19 cellular contexts compared by ENCODE assay signal in the genomic region with DNA sequence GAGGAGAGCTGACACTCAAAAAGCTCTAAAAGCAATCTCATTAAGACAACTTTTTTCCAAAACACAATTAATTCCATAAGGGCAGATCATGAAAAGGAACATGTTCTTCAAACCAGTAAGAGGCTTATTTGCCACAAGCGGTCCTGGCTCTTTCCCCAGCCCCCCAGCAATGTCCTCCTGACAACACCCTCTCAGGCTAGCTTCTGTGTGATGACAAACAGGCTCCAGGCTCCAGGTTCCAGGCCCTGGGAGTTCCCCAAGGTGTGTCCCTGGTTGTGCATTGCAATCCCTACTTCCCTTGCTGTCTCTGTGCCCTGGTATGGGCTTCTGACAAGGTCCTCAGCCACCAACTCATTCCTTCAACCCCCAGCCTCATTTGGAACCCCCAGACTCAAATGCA. TPM values are rescaled to one million over a fixed set of nuclear protein-coding genes. Genes with fewer than 3 reads are reported as not detected.
A peak's percentile ranks its signal among the peaks of the same experiment; 100 is the strongest.
DNase-seq lines count a peak whose midpoint lies in the region; ATAC-seq and TF ChIP-seq lines count a peak whose summit lies in the region.
"Had no signal": no experiment of that assay in that cellular context is flagged by ENCODE, and none has a peak within 500 bp of the region (broad histone marks: within the 10 kb centered on the region; RNA-seq: fewer than 3 reads in every experiment).

No MANE protein-coding gene starts in this region.

- peaks cover 1% of the 10 kb centered on the region for H3K9me3 Mint-ChIP-seq in activated naive CD8-positive, alpha-beta T cell treated with anti-CD3 and anti-CD28 coated beads, Interleukin-2, amount 10 ng/mL, durations not matched to agents 7 days and 5 days
- no peaks in the 10 kb centered on the region for H3K9me3 Mint-ChIP-seq in activated naive CD8-positive, alpha-beta T cell treated with anti-CD3 and anti-CD28 coated beads, Interleukin-2, amount 50 U/mL, for 24 hours
- no peaks in the 10 kb centered on the region for H3K9me3 Mint-ChIP-seq in IgD-negative memory B cell
- H3K9me3 Mint-ChIP-seq in stimulated activated naive B cell treated with anti-CD40 and anti-IgM and Interleukin-4, amounts not matched to agents 10 μg/mL and 1 μg/mL and 100 μg/mL, for 72 hours, result no peaks in the 10 kb centered on the region
- H3K9me3 Mint-ChIP-seq: CD8-positive, alpha-beta T cell; H9 had no signal

- DNase-seq in activated naive CD8-positive, alpha-beta T cell treated with anti-CD3 and anti-CD28 coated beads, Interleukin-2, amount 10 ng/mL, durations not matched to agents 7 days and 5 days, result no peak
- DNase-seq in activated naive CD8-positive, alpha-beta T cell treated with anti-CD3 and anti-CD28 coated beads, Interleukin-2, amount 50 U/mL, for 24 hours, result no peak
- DNase-seq in epithelial cell of esophagus (ENCODE audit: low read depth) (peak; percentile 49), pons (ENCODE audit: low spot score) (no peak)
- DNase-seq in stimulated activated naive B cell treated with anti-CD40 and anti-IgM and Interleukin-4, amounts not matched to agents 10 μg/mL and 1 μg/mL and 100 μg/mL, for 72 hours, result no peak
- DNase-seq: CD8-positive, alpha-beta T cell; DND-41; H9; MV-4-11; NCI-H1436; NCI-H2029 treated with DMSO at 0.1 percent for 48 hours; NCI-H524; SK-N-SH had no signal

- peaks cover 31% of the 10 kb centered on the region for H3K4me1 Mint-ChIP-seq in activated naive CD8-positive, alpha-beta T cell treated with anti-CD3 and anti-CD28 coated beads, Interleukin-2, amount 10 ng/mL, durations not matched to agents 7 days and 5 days
- peaks cover 51% of the 10 kb centered on the region for H3K4me1 Mint-ChIP-seq in activated naive CD8-positive, alpha-beta T cell treated with anti-CD3 and anti-CD28 coated beads, Interleukin-2, amount 50 U/mL, for 24 hours
- H3K4me1 Mint-ChIP-seq in IgD-negative memory B cell, result peaks cover 57 to 68% (median 61%) of the 10 kb centered on the region in 3 donors
- peaks cover 57 to 94% of the 10 kb centered on the region in 2 donors for H3K4me1 Mint-ChIP-seq in stimulated activated naive B cell treated with anti-CD40 and anti-IgM and Interleukin-4, amounts not matched to agents 10 μg/mL and 1 μg/mL and 100 μg/mL, for 72 hours

- H3K27ac Mint-ChIP-seq in activated naive CD8-positive, alpha-beta T cell treated with anti-CD3 and anti-CD28 coated beads, Interleukin-2, amount 10 ng/mL, durations not matched to agents 7 days and 5 days, result peak overlapping the region; percentile 31
- H3K27ac Mint-ChIP-seq in activated naive CD8-positive, alpha-beta T cell treated with anti-CD3 and anti-CD28 coated beads, Interleukin-2, amount 50 U/mL, for 24 hours, result no peak overlapping the region
- H3K27ac Mint-ChIP-seq in IgD-negative memory B cell, result peak overlapping the region; percentile 87 to 93 (median 90)
- peak overlapping the region; percentile 95 for H3K27ac Mint-ChIP-seq in stimulated activated naive B cell treated with anti-CD40 and anti-IgM and Interleukin-4, amounts not matched to agents 10 μg/mL and 1 μg/mL and 100 μg/mL, for 72 hours
- H3K27ac Mint-ChIP-seq: CD8-positive, alpha-beta T cell; H9 had no signal

- H3K36me3 Mint-ChIP-seq in activated naive CD8-positive, alpha-beta T cell treated with anti-CD3 and anti-CD28 coated beads, Interleukin-2, amount 10 ng/mL, durations not matched to agents 7 days and 5 days, result peaks cover 29% of the 10 kb centered on the region
- peaks cover 21% of the 10 kb centered on the region for H3K36me3 Mint-ChIP-seq in activated naive CD8-positive, alpha-beta T cell treated with anti-CD3 and anti-CD28 coated beads, Interleukin-2, amount 50 U/mL, for 24 hours (ENCODE audit: low read depth)
- H3K36me3 Mint-ChIP-seq in IgD-negative memory B cell, result peaks cover 15% of the 10 kb centered on the region
- peaks cover 66 to 76% of the 10 kb centered on the region in 2 donors for H3K36me3 Mint-ChIP-seq in stimulated activated naive B cell treated with anti-CD40 and anti-IgM and Interleukin-4, amounts not matched to agents 10 μg/mL and 1 μg/mL and 100 μg/mL, for 72 hours

- no peak overlapping the region for H3K4me3 ChIP-seq in epithelial cell of esophagus (ENCODE audit: low read length)

- ATAC-seq in activated naive CD8-positive, alpha-beta T cell treated with anti-CD3 and anti-CD28 coated beads, Interleukin-2, amount 10 ng/mL, durations not matched to agents 7 days and 5 days (ENCODE audit: low read depth), result no peak
- ATAC-seq in activated naive CD8-positive, alpha-beta T cell treated with anti-CD3 and anti-CD28 coated beads, Interleukin-2, amount 50 U/mL, for 24 hours, result no peak
- ATAC-seq in stimulated activated naive B cell treated with anti-CD40 and anti-IgM and Interleukin-4, amounts not matched to agents 10 μg/mL and 1 μg/mL and 100 μg/mL, for 72 hours (replicated peaks), result no peak
- no peak for ATAC-seq in HG03520 (IDR thresholded peaks at IDR 0.05; ENCODE audit: unreplicated experiment)
- no peak for ATAC-seq in HG03521 (IDR thresholded peaks at IDR 0.05; ENCODE audit: unreplicated experiment)
- ATAC-seq: CD8-positive, alpha-beta T cell; Panc1; Right ventricle myocardium inferior had no signal

- no peak overlapping the region for H3K4me3 Mint-ChIP-seq in activated naive CD8-positive, alpha-beta T cell treated with anti-CD3 and anti-CD28 coated beads, Interleukin-2, amount 10 ng/mL, durations not matched to agents 7 days and 5 days
- H3K4me3 Mint-ChIP-seq in activated naive CD8-positive, alpha-beta T cell treated with anti-CD3 and anti-CD28 coated beads, Interleukin-2, amount 50 U/mL, for 24 hours, result no peak overlapping the region
- H3K4me3 Mint-ChIP-seq in IgD-negative memory B cell, result peak overlapping the region in 3 of 4 donors; percentile 45 to 95 (median 88)
- H3K4me3 Mint-ChIP-seq in stimulated activated naive B cell treated with anti-CD40 and anti-IgM and Interleukin-4, amounts not matched to agents 10 μg/mL and 1 μg/mL and 100 μg/mL, for 72 hours, result peak overlapping the region; percentile 65 to 73
- H3K4me3 Mint-ChIP-seq: CD8-positive, alpha-beta T cell; H9 had no signal

- no peak for TF ChIP-seq CTCF in epithelial cell of esophagus (IDR thresholded peaks at IDR 0.05; ENCODE audit: insufficient read depth, low read depth, low read length, missing control alignments)

- H3K27me3 Mint-ChIP-seq in activated naive CD8-positive, alpha-beta T cell treated with anti-CD3 and anti-CD28 coated beads, Interleukin-2, amount 10 ng/mL, durations not matched to agents 7 days and 5 days, result no peaks in the 10 kb centered on the region
- no peaks in the 10 kb centered on the region for H3K27me3 Mint-ChIP-seq in activated naive CD8-positive, alpha-beta T cell treated with anti-CD3 and anti-CD28 coated beads, Interleukin-2, amount 50 U/mL, for 24 hours
- no peaks in the 10 kb centered on the region for H3K27me3 Mint-ChIP-seq in IgD-negative memory B cell
- no peaks in the 10 kb centered on the region for H3K27me3 Mint-ChIP-seq in stimulated activated naive B cell treated with anti-CD40 and anti-IgM and Interleukin-4, amounts not matched to agents 10 μg/mL and 1 μg/mL and 100 μg/mL, for 72 hours

- POLR2A ChIA-PET in activated naive CD8-positive, alpha-beta T cell treated with anti-CD3 and anti-CD28 coated beads, Interleukin-2, amount 10 ng/mL, durations not matched to agents 7 days and 5 days (lab: Charles Lee), result interaction anchor here (0.8 to 1.1 kb wide), 2 partner anchors 19 to 66 kb away, joined by 3 read pairs; partner anchors contain the start of gene TCTN1

RNA-seq across cellular contexts. Expression of gene HVCN1, which starts 8.9 kb away (rescaled TPM):
- total RNA-seq in activated naive CD8-positive, alpha-beta T cell treated with anti-CD3 and anti-CD28 coated beads, Interleukin-2, amount 10 ng/mL, durations not matched to agents 7 days and 5 days, result 10 to 100 TPM; 20.3 to 21.0 TPM
- 441 TPM for polyA plus RNA-seq in IgD-negative memory B cell
- total RNA-seq: HT-29 had no signal

Comparison
In these comparisons a context has a peak if more than half of its experiments do, and no peak if none do; other contexts are left out.
1. H3K4me3 Mint-ChIP-seq: peak in IgD-negative memory B cell (3 of 4) and stimulated activated naive B cell treated with anti-CD40 and anti-IgM and Interleukin-4, amounts not matched to agents 10 μg/mL and 1 μg/mL and 100 μg/mL, for 72 hours (2 of 2); none in activated naive CD8-positive, alpha-beta T cell treated with anti-CD3 and anti-CD28 coated beads, Interleukin-2, amount 10 ng/mL, durations not matched to agents 7 days and 5 days (single experiment) and activated naive CD8-positive, alpha-beta T cell treated with anti-CD3 and anti-CD28 coated beads, Interleukin-2, amount 50 U/mL, for 24 hours (single experiment).